In genomic region chr10:100562008-100562672, GRCh38 we compare ENCODE assay signal across 1 cellular context.
TF ChIP-seq lines count a peak whose summit lies in the region.

No MANE protein-coding gene starts in this region.

TF ChIP-seq in HepG2, 621 proteins besides CTCF, POLR2A, EP300 and RAD21 (continued from another document and continues in another):
- TF ChIP-seq E2F5 (CRISPR knock-in tag; conservative IDR thresholded peaks at IDR 0.05) (peak; percentile 52; the same call in 1 of the 2 replicates), ELF1 (CRISPR knock-in tag; IDR thresholded peaks at IDR 0.05) (peak; percentile 83), ZFP91 (CRISPR knock-in tag; IDR thresholded peaks at IDR 0.05; ENCODE audit: borderline replicate concordance) (peak; percentile 77), HNF4A (CRISPR knock-in tag; IDR thresholded peaks at IDR 0.05) (no peak), NONO (IDR thresholded peaks at IDR 0.05) (no peak), NONO (CRISPR knock-in tag; conservative IDR thresholded peaks at IDR 0.05) (peak; percentile 42; the same call in 1 of the 2 replicates), HOXA3 (CRISPR knock-in tag; IDR thresholded peaks at IDR 0.05) (peak; percentile 71; the same call in 1 of the 2 replicates), ZNF512B (CRISPR knock-in tag; IDR thresholded peaks at IDR 0.05; ENCODE audit: borderline replicate concordance) (no peak), HNRNPLL (IDR thresholded peaks at IDR 0.05; ENCODE audit: low read depth, low read length, poor library complexity, severe bottlenecking) (peak; percentile 81), HCFC1 (IDR thresholded peaks at IDR 0.05; ENCODE audit: low read depth, low read length) (no peak), ZHX2 (IDR thresholded peaks at IDR 0.05; ENCODE audit: low read depth) (no peak), ZHX2 (CRISPR knock-in tag; IDR thresholded peaks at IDR 0.05; ENCODE audit: borderline replicate concordance) (no peak), IRF9 (CRISPR knock-in tag; IDR thresholded peaks at IDR 0.05; ENCODE audit: borderline replicate concordance) (peak; percentile 28; the same call in 1 of the 2 replicates), GATA4 (IDR thresholded peaks at IDR 0.05; ENCODE audit: borderline replicate concordance, low read depth) (no peak), ZNF609 (CRISPR knock-in tag; IDR thresholded peaks at IDR 0.05; ENCODE audit: borderline replicate concordance) (no peak), ZNF768 (CRISPR knock-in tag; IDR thresholded peaks at IDR 0.05) (peak; percentile 43; the same call in 1 of the 2 replicates), ATF4 (CRISPR knock-in tag; IDR thresholded peaks at IDR 0.05) (no peak), ZIK1 (CRISPR knock-in tag; IDR thresholded peaks at IDR 0.05; ENCODE audit: borderline replicate concordance, low read depth) (no peak), RXRA (CRISPR knock-in tag; IDR thresholded peaks at IDR 0.05) (peak; percentile 67), ZXDC (CRISPR knock-in tag; IDR thresholded peaks at IDR 0.05) (no peak), ZNF879 (CRISPR knock-in tag; IDR thresholded peaks at IDR 0.05) (no peak), SP5 (CRISPR knock-in tag; IDR thresholded peaks at IDR 0.05; ENCODE audit: borderline replicate concordance, low read depth) (no peak), ZNF362 (CRISPR knock-in tag; IDR thresholded peaks at IDR 0.05; ENCODE audit: borderline replicate concordance) (no peak), CREM (IDR thresholded peaks at IDR 0.05) (no peak), CREM (CRISPR knock-in tag; IDR thresholded peaks at IDR 0.05) (no peak), MXD4 (CRISPR knock-in tag; IDR thresholded peaks at IDR 0.05) (no peak), ZNF230 (CRISPR knock-in tag; IDR thresholded peaks at IDR 0.05) (0 out of 2 replicates have a peak, but pooled peaks have one; percentile 50), ZNF263 (CRISPR knock-in tag; IDR thresholded peaks at IDR 0.05) (no peak), NCOA2 (CRISPR knock-in tag; IDR thresholded peaks at IDR 0.05) (no peak), PCBP1 (IDR thresholded peaks at IDR 0.05; ENCODE audit: borderline replicate concordance, low read depth, low read length) (0 out of 2 replicates have a peak, but pooled peaks have one; percentile 16)
